ENCODE assay signal across 17 cellular contexts in the genomic region with DNA sequence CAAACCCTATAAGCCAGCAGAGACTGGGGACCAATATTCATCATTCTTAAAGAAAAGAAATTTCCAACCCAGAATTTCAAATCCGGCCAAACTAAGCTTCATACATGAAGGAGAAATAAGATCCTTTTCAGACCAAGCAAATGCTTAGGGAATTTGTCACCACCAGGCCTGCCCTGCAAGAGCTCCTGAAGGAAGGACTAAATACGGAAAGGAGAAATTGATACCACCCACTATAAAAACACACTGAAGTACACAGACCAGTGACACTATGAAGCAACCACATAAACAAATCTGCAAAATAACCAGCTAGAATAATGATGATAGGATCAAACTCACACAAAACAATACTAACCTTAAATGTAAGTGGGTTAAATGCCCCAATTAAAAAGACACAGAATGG.
"Had no signal": no experiment of that assay in that cellular context is flagged by ENCODE, and none has a peak within 500 bp of the region (broad histone marks: within the 10 kb centered on the region; RNA-seq: fewer than 3 reads in every experiment).

No MANE protein-coding gene starts in this region.

- ATAC-seq: foreskin keratinocyte, heart right ventricle, left cardiac atrium, left lung, left ventricle myocardium superior, lower lobe of right lung, mucosa of descending colon had no signal

- H3K36me3 ChIP-seq: lower lobe of right lung had no signal

- DNase-seq: dermis blood vessel endothelial cell; dorsolateral prefrontal cortex; effector CD4-positive, alpha-beta T cell; effector memory CD4-positive, alpha-beta T cell; foreskin keratinocyte; glutamatergic neuron; head of caudate nucleus; heart right ventricle; hippocampal formation; left cardiac atrium; left lung; left ventricle myocardium superior; lower lobe of right lung; mesenchymal stem cell; mucosa of descending colon had no signal

- H3K4me3 ChIP-seq: coronary artery, dorsolateral prefrontal cortex, esophagus muscularis mucosa, heart right ventricle, left lung, lower lobe of right lung, mucosa of descending colon had no signal

- H3K27me3 ChIP-seq: dorsolateral prefrontal cortex, esophagus muscularis mucosa, foreskin keratinocyte, heart right ventricle, left lung had no signal

- H3K4me1 ChIP-seq: esophagus muscularis mucosa, heart right ventricle, left lung, lower lobe of right lung had no signal

- H3K27ac ChIP-seq: coronary artery, dorsolateral prefrontal cortex, esophagus muscularis mucosa, foreskin keratinocyte, heart right ventricle, left lung, lower lobe of right lung had no signal
